In the genomic region with DNA sequence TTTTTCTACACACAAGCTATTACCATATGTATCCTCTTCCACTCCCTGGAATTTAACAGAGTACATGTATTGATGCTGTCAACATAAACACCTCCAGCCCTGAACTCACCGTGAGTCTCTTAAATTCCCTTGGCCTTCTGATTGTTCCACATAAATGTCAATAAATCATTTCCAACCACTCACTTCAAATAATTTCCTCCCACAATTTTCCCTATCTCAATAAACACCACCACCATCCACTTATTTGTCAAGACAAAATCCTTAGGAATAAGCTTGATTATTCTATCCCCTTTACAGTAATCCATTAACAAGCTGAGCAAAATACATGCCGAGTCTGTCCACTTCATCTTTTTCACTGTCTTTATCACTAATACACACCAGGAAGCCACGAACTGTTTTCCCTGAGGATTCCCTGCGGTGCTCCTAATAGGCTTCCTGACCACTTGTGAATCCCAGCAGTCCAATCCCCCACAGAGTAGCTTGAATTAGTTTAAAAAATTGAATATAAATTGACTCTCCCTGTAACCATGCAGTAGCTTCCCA, we compare ENCODE assay signal across 22 cellular contexts.
"Had no signal": no experiment of that assay in that cellular context is flagged by ENCODE, and none has a peak within 500 bp of the region (broad histone marks: within the 10 kb centered on the region; RNA-seq: fewer than 3 reads in every experiment).

No MANE protein-coding gene starts in this region.

- H3K9me3 ChIP-seq: MG63, SJSA1 had no signal

- H3K27ac ChIP-seq: HL-60, SJSA1, SK-N-MC had no signal

- H3K4me3 ChIP-seq: MG63, SJSA1, SK-N-MC had no signal

- H3K36me3 ChIP-seq: MG63, SJSA1 had no signal

- DNase-seq: KBM-7, MG63, NCI-H1092, NCI-H1105 treated with DMSO at 0.1 percent for 48 hours, NCI-H1417 treated with DMSO at 0.1 percent for 48 hours, NCI-H146, NCI-H187, NCI-H2029, NCI-H2081 treated with DMSO at 0.1 percent for 48 hours, NCI-H2171, NCI-H226, NCI-H446, NCI-H510A, NCI-H524 treated with DMSO at 0.1 percent for 48 hours, NCI-H69, NCI-H774, Right ventricle myocardium superior, RPMI8226, SIG-M5 had no signal
